ENCODE assay signal across 27 cellular contexts in genomic region chr1:79775402-79775801, GRCh38.
"Had no signal": no experiment of that assay in that cellular context is flagged by ENCODE, and none has a peak within 500 bp of the region (broad histone marks: within the 10 kb centered on the region; RNA-seq: fewer than 3 reads in every experiment).

No MANE protein-coding gene starts in this region.

- H3K4me1 ChIP-seq: stomach, suprapubic skin, testis, thyroid gland, tibial artery, transverse colon, upper lobe of left lung, upper lobe of right lung, uterus, vagina had no signal

- H3K36me3 ChIP-seq: stomach, suprapubic skin, thoracic aorta, thyroid gland, tibial artery, tibial nerve, transverse colon, upper lobe of left lung, upper lobe of right lung, uterus, vagina had no signal

- DNase-seq: stimulated activated CD4-positive, alpha-beta T cell treated with anti-CD3 and anti-CD28 coated beads, Interleukin-2, amount 100 ng/mL, for 48 hours; stimulated activated CD4-positive, alpha-beta T cell treated with anti-CD3 and anti-CD28 coated beads, Interleukin-4, amount 100 ng/mL, for 1 hour; stimulated activated CD4-positive, alpha-beta T cell treated with anti-CD3 and anti-CD28 coated beads, Interleukin-4, amount 100 ng/mL, for 24 hours; stimulated activated CD4-positive, alpha-beta T cell treated with anti-CD3 and anti-CD28 coated beads, Interleukin-4, amount 100 ng/mL, for 4 hours; stimulated activated CD8-positive, alpha-beta memory T cell treated with anti-CD3 and anti-CD28 coated beads, Interleukin-4, amount 100 ng/mL, for 48 hours; stimulated activated naive B cell treated with anti-CD40 and anti-IgM and Interleukin-4, amounts not matched to agents 10 μg/mL and 1 μg/mL and 100 μg/mL, for 72 hours; stimulated activated naive CD4-positive, alpha-beta T cell; stimulated activated naive CD4-positive, alpha-beta T cell treated with Interleukin-2 at 50 U/mL for 16 hours; stimulated activated naive CD8-positive, alpha-beta T cell treated with anti-CD3 and anti-CD28 coated beads, Interleukin-15, amount 100 ng/mL, for 72 hours; stimulated activated naive CD8-positive, alpha-beta T cell treated with anti-CD3 and anti-CD28 coated beads, Interleukin-15, Interleukin-2, amounts not matched to agents 100 U/mL and 50 U/mL, for 24 hours; stomach; substantia nigra; testis; thyroid gland; tibial artery; transverse colon; trophoblast cell; upper lobe of left lung; upper lobe of right lung; uterus had no signal

- ATAC-seq: stimulated activated effector memory CD8-positive, alpha-beta T cell treated with anti-CD3 and anti-CD28 coated beads, Interleukin-12 subunit alpha, Interleukin-12 subunit beta, amount 100 ng/mL, for 72 hours; stimulated activated memory B cell treated with anti-CD40 and anti-IgM and Interleukin-4, amounts not matched to agents 10 μg/mL and 1 μg/mL and 100 μg/mL, for 72 hours; stimulated activated naive B cell treated with anti-CD40 and anti-IgM and Interleukin-4, amounts not matched to agents 10 μg/mL and 1 μg/mL and 100 μg/mL, for 72 hours; stimulated activated naive CD8-positive, alpha-beta T cell treated with anti-CD3 and anti-CD28 coated beads, Interleukin-15, amount 100 ng/mL, for 72 hours; stimulated activated naive CD8-positive, alpha-beta T cell treated with anti-CD3 and anti-CD28 coated beads, Interleukin-15, Interleukin-2, amounts not matched to agents 100 U/mL and 50 U/mL, for 24 hours; upper lobe of right lung had no signal

- H3K27me3 ChIP-seq: stomach, suprapubic skin, testis, thyroid gland, tibial artery, tibial nerve, transverse colon, upper lobe of left lung, upper lobe of right lung, uterus, vagina had no signal

- H3K9me3 ChIP-seq: stomach, suprapubic skin, testis, thoracic aorta, thyroid gland, tibial artery, tibial nerve, transverse colon, upper lobe of left lung, upper lobe of right lung, uterus, vagina had no signal

- FAIRE-seq: urothelium cell line had no signal

- H3K27ac ChIP-seq: stomach, suprapubic skin, testis, thoracic aorta, thyroid gland, tibial artery, tibial nerve, transverse colon, upper lobe of left lung, upper lobe of right lung, uterus, vagina had no signal

- H3K4me3 ChIP-seq: stomach, suprapubic skin, testis, thoracic aorta, thyroid gland, tibial artery, tibial nerve, transverse colon, upper lobe of left lung, upper lobe of right lung, uterus, vagina had no signal
